In genomic region chr13:109981000-109981399, GRCh38 we compare ENCODE assay signal across 11 cellular contexts.
"Had no signal": no experiment of that assay in that cellular context is flagged by ENCODE, and none has a peak within 500 bp of the region (broad histone marks: within the 10 kb centered on the region; RNA-seq: fewer than 3 reads in every experiment).

No MANE protein-coding gene starts in this region.

- H3K4me2 ChIP-seq: GM23338 had no signal

- H3K27ac ChIP-seq: GM23248 had no signal

- H3K9me3 ChIP-seq: HAP-1 had no signal

- H3K36me3 ChIP-seq: HAP-1 had no signal

- ATAC-seq: GM23338, HCT116 had no signal

- DNase-seq: GM23248, GOT3, H7, H9, HCEC 1CT, HFFc6 had no signal

- H3K4me1 ChIP-seq: HAP-1 had no signal

- H3K4me3 ChIP-seq: GM23248, GM23338, HAP-1 had no signal

- H3K9ac ChIP-seq: GM23248 had no signal

- H2AFZ ChIP-seq: GM23248, GM23338 had no signal

- FAIRE-seq: H1, H54 had no signal
